Comparison of ENCODE assay signal across 11 cellular contexts in genomic region chr4:122874194-122874593, GRCh38. TPM values are rescaled to one million over a fixed set of nuclear protein-coding genes. Genes with fewer than 3 reads are reported as not detected.
A peak's percentile ranks its signal among the peaks of the same experiment; 100 is the strongest.
DNase-seq lines count a peak whose midpoint lies in the region; ATAC-seq and TF ChIP-seq lines count a peak whose summit lies in the region.
"Had no signal": no experiment of that assay in that cellular context is flagged by ENCODE, and none has a peak within 500 bp of the region (broad histone marks: within the 10 kb centered on the region; RNA-seq: fewer than 3 reads in every experiment).

No MANE protein-coding gene starts in this region.

- peaks cover 16% of the 10 kb centered on the region for H3K79me2 ChIP-seq in mammary epithelial cell (ENCODE audit: insufficient read depth, low read length)

- no peaks in the 10 kb centered on the region for H3K27me3 ChIP-seq in MG63
- H3K27me3 ChIP-seq in mammary epithelial cell (ENCODE audit: insufficient read depth, low read length), result no peaks in the 10 kb centered on the region
- H3K27me3 ChIP-seq in aorta (ENCODE audit: control insufficient read depth in 1 of 2, insufficient read depth in 2 of 2, low read length in 1 of 2), result no peaks in the 10 kb centered on the region
- H3K27me3 ChIP-seq in tibial artery, result no peaks in the 10 kb centered on the region
- H3K27me3 ChIP-seq: BLaER1 treated with 17β-estradiol and CSF1 and Interleukin-3, amounts not matched to agents 10 nM and 100 nM had no signal

- BruUV-seq in mammary epithelial cell (replicated peaks; lab: Mats Ljungman, UMichigan), result no TSS peak

- no peak for ATAC-seq in aorta (ENCODE audit: low FRiP score)
- ATAC-seq: activated CD8-positive, alpha-beta T cell treated with anti-CD3 and anti-CD28 coated beads for 36 hours had no signal

- 5% methylated on average over 1 of the region's 1 CpG for WGBS in mammary epithelial cell (ENCODE audit: low coverage, missing lambda C conversion rate)
- WGBS in aorta, 2 donors, result 13 to 17% methylated on average over 1 of the region's 1 CpG

- intact Hi-C loops in mammary epithelial cell (cut with micrococcal nuclease) (loop anchor here (5.0 kb wide), 1 partner anchor 37 kb away; no protein-coding TSS in a partner anchor), aorta (cut with DNase I) (no loop called here), tibial artery (cut with DNase I; ENCODE audit: low total_unique reads) (no loop called here)

- H3K4me3 ChIP-seq in MG63, result no peak overlapping the region
- H3K4me3 ChIP-seq in mammary epithelial cell (replicated peaks in 1 of 3; ENCODE audit: insufficient read depth in 1 of 3, low read depth in 2 of 3, low read length in 3 of 3), result peak overlapping the region in 1 of 3 experiments; percentile 39
- H3K4me3 ChIP-seq in aorta (ENCODE audit: low read length in 2 of 2), result no peak overlapping the region
- H3K4me3 ChIP-seq in tibial artery, result no peak overlapping the region
- H3K4me3 ChIP-seq: BLaER1 treated with 17β-estradiol and CSF1 and Interleukin-3, amounts not matched to agents 10 nM and 100 nM had no signal

- no peak overlapping the region for H3K9ac ChIP-seq in mammary epithelial cell (ENCODE audit: insufficient read depth, low read length)
- H3K9ac ChIP-seq: BLaER1 treated with 17β-estradiol and CSF1 and Interleukin-3, amounts not matched to agents 10 nM and 100 nM had no signal

- CTCF ChIA-PET in mammary epithelial cell (lab: Charles Lee; ENCODE audit: low non-redundant PET), result no interaction called here

- in situ Hi-C loops in mammary epithelial cell (cut with MboI; ENCODE audit: low sequenced_read_pairs in 2 of 2), result no loop called here

- peak overlapping the region; percentile 73 for H3K27ac ChIP-seq in mammary epithelial cell (ENCODE audit: insufficient read depth, low read depth, low read length)
- H3K27ac ChIP-seq in aorta (ENCODE audit: low read depth in 1 of 2, low read length in 2 of 2), result no peak overlapping the region
- peak overlapping the region in 1 of 2 donors; percentile 27 for H3K27ac ChIP-seq in tibial artery
- H3K27ac ChIP-seq: BLaER1 treated with 17β-estradiol and CSF1 and Interleukin-3, amounts not matched to agents 10 nM and 100 nM had no signal

- peak overlapping the region; percentile 52 for H2AFZ ChIP-seq in mammary epithelial cell (ENCODE audit: low read depth, low read length)

- peaks cover 58% of the 10 kb centered on the region for H3K36me3 ChIP-seq in MG63
- no peaks in the 10 kb centered on the region for H3K36me3 ChIP-seq in mammary epithelial cell (ENCODE audit: insufficient read depth, low read length)
- H3K36me3 ChIP-seq in aorta (ENCODE audit: control insufficient read depth in 1 of 2, insufficient read depth in 2 of 2, low read length in 1 of 2), result no peaks in the 10 kb centered on the region
- H3K36me3 ChIP-seq in tibial artery, result peaks cover 0 to 14% (median 0%) of the 10 kb centered on the region in 3 donors
- H3K36me3 ChIP-seq: BLaER1 treated with 17β-estradiol and CSF1 and Interleukin-3, amounts not matched to agents 10 nM and 100 nM had no signal

- peaks cover 9% of the 10 kb centered on the region for H3K9me3 ChIP-seq in MG63
- no peaks in the 10 kb centered on the region for H3K9me3 ChIP-seq in mammary epithelial cell (replicated peaks; ENCODE audit: insufficient read depth, low read length)
- H3K9me3 ChIP-seq in aorta (ENCODE audit: control insufficient read depth, low read length), result no peaks in the 10 kb centered on the region
- no peaks in the 10 kb centered on the region for H3K9me3 ChIP-seq in tibial artery

- no peak for TF ChIP-seq CTCF in mammary epithelial cell (conservative IDR thresholded peaks at IDR 0.05 in 1 of 2, IDR thresholded peaks at IDR 0.05 in 1 of 2; ENCODE audit: extremely low read depth in 1 of 2, insufficient read depth in 1 of 2, low read depth in 1 of 2, low read length in 2 of 2)
- TF ChIP-seq CTCF in tibial artery (IDR thresholded peaks at IDR 0.05), result no peak

- H4K20me1 ChIP-seq in mammary epithelial cell (ENCODE audit: insufficient read depth, low read length), result no peaks in the 10 kb centered on the region
- H4K20me1 ChIP-seq: BLaER1 treated with 17β-estradiol and CSF1 and Interleukin-3, amounts not matched to agents 10 nM and 100 nM had no signal

- H3K4me1 ChIP-seq in mammary epithelial cell (ENCODE audit: insufficient read depth, low read length) (peaks cover 12% of the 10 kb centered on the region), aorta (ENCODE audit: control insufficient read depth in 1 of 2, insufficient read depth in 2 of 2, low read length in 2 of 2) (peaks cover 1 to 2% of the 10 kb centered on the region in 2 donors), tibial artery (peaks cover 0 to 31% (median 6%) of the 10 kb centered on the region in 4 donors)
- H3K4me1 ChIP-seq: BLaER1 treated with 17β-estradiol and CSF1 and Interleukin-3, amounts not matched to agents 10 nM and 100 nM had no signal

- H3K4me2 ChIP-seq in mammary epithelial cell (ENCODE audit: insufficient read depth, low read depth, low read length), result peak overlapping the region; percentile 91
- H3K4me2 ChIP-seq: BLaER1 treated with 17β-estradiol and CSF1 and Interleukin-3, amounts not matched to agents 10 nM and 100 nM had no signal

- dilution Hi-C loops in mammary epithelial cell (cut with HindIII; ENCODE audit: low sequenced_read_pairs), result no loop called here

- DNase-seq in AG08395 (ENCODE audit: low spot score), result peak; percentile 67
- DNase-seq in MG63, result peak; percentile 17
- peak; percentile 55 for DNase-seq in mammary epithelial cell
- DNase-seq in kidney tubule cell (ENCODE audit: low spot score), result peak; percentile 87
- no peak for DNase-seq in inferior parietal cortex (ENCODE audit: extremely low spot score)
- DNase-seq in aorta, result no peak
- no peak for DNase-seq in HK-2 (ENCODE audit: unreplicated experiment)
- no peak for DNase-seq in tibial artery
- DNase-seq: activated CD8-positive, alpha-beta T cell treated with anti-CD3 and anti-CD28 coated beads for 36 hours; foreskin melanocyte had no signal

RNA-seq across cellular contexts. Expression of gene FGF2, which starts 47.6 kb away (rescaled TPM):
- 48.5 and 109 TPM in 2 replicates for total RNA-seq in MG63 (2014; rRNA removed; shearing (Covaris generic); ENCODE audit: low replicate concordance)
- total RNA-seq in mammary epithelial cell, result 10 to 100 TPM; 17.3 to 30.6 TPM
- polyA plus RNA-seq in mammary epithelial cell, result 3.7 TPM
- 7.7 TPM for polyA minus RNA-seq in mammary epithelial cell
- total RNA-seq in aorta, result 10 to 100 TPM; 31.7 to 35.9 TPM
- polyA plus RNA-seq in aorta, result 10 to 100 TPM in 1 of 2 donors, 1 to 10 TPM in 1; 8.8 to 12.6 TPM

RNA-seq across cellular contexts. Expression of gene NUDT6, which starts 48.2 kb away (rescaled TPM):
- 17.9 and 34.5 TPM in 2 replicates for total RNA-seq in MG63 (2014; rRNA removed; shearing (Covaris generic); ENCODE audit: low replicate concordance)
- total RNA-seq in mammary epithelial cell (1 to 10 TPM; 4.2 to 7.4 TPM), aorta (1 to 10 TPM; 4.0 to 5.9 TPM)
- polyA plus RNA-seq in mammary epithelial cell (7.0 TPM), aorta (1 to 10 TPM; 6.5 to 8.4 TPM)
- not detected for polyA minus RNA-seq in mammary epithelial cell

Comparison
In these comparisons a context has a peak if more than half of its experiments do, and no peak if none do; other contexts are left out.
1. DNase-seq: peak in AG08395 (single experiment), MG63 (single experiment), mammary epithelial cell (single experiment) and kidney tubule cell (single experiment); none in inferior parietal cortex (single experiment), aorta (0 of 2), HK-2 (single experiment) and tibial artery (0 of 2).